In genomic region chr10:119312241-119312640, GRCh38 we compare ENCODE assay signal across 15 cellular contexts.
"Had no signal": no experiment of that assay in that cellular context is flagged by ENCODE, and none has a peak within 500 bp of the region (broad histone marks: within the 10 kb centered on the region; RNA-seq: fewer than 3 reads in every experiment).

No MANE protein-coding gene starts in this region.

- H3K4me3 ChIP-seq: cardiac muscle cell, gastrocnemius medialis, smooth muscle cell, upper lobe of left lung had no signal

- H3K9me3 ChIP-seq: gastrocnemius medialis, upper lobe of left lung had no signal

- ATAC-seq: gastrocnemius medialis, left ventricle myocardium superior, right cardiac atrium, SK-N-SH treated with all-trans-retinoic acid at 6 μM for 48 hours, T-helper 17 cell had no signal

- H3K27me3 ChIP-seq: cardiac muscle cell, gastrocnemius medialis, upper lobe of left lung had no signal

- H3K27ac Mint-ChIP-seq: T-helper 17 cell had no signal

- FAIRE-seq: colon, keratinocyte, TTC549 had no signal

- H3K36me3 ChIP-seq: cardiac muscle cell, gastrocnemius medialis, upper lobe of left lung had no signal

- H3K4me2 ChIP-seq: smooth muscle cell had no signal

- DNase-seq: activated CD4-positive, alpha-beta T cell treated with anti-CD3 and anti-CD28 coated beads, Interleukin-2, amount 50 U/mL, for 48 hours; activated CD4-positive, CD25-positive, alpha-beta regulatory T cell; activated effector memory CD4-positive, alpha-beta T cell treated with anti-CD3 and anti-CD28 coated beads, Interleukin-2, amount 50 U/mL, for 16 hours; gastrocnemius medialis; left ventricle myocardium superior; SHP77; T-helper 17 cell; upper lobe of left lung had no signal

- H3K27ac ChIP-seq: cardiac muscle cell, gastrocnemius medialis had no signal
